ENCODE assay signal across 2 cellular contexts in genomic region chr1:158128531-158128930, GRCh38. TPM values are rescaled to one million over a fixed set of nuclear protein-coding genes. Genes with fewer than 3 reads are reported as not detected.
"Had no signal": no experiment of that assay in that cellular context is flagged by ENCODE, and none has a peak within 500 bp of the region (broad histone marks: within the 10 kb centered on the region; RNA-seq: fewer than 3 reads in every experiment).

No MANE protein-coding gene starts in this region.

RNA-seq across cellular contexts. Expression of gene CD1D, which starts 52.2 kb away (rescaled TPM):
- polyA plus RNA-seq: HepG2, IMR-90 had no signal
